21 cellular contexts compared by ENCODE assay signal in the genomic region with DNA sequence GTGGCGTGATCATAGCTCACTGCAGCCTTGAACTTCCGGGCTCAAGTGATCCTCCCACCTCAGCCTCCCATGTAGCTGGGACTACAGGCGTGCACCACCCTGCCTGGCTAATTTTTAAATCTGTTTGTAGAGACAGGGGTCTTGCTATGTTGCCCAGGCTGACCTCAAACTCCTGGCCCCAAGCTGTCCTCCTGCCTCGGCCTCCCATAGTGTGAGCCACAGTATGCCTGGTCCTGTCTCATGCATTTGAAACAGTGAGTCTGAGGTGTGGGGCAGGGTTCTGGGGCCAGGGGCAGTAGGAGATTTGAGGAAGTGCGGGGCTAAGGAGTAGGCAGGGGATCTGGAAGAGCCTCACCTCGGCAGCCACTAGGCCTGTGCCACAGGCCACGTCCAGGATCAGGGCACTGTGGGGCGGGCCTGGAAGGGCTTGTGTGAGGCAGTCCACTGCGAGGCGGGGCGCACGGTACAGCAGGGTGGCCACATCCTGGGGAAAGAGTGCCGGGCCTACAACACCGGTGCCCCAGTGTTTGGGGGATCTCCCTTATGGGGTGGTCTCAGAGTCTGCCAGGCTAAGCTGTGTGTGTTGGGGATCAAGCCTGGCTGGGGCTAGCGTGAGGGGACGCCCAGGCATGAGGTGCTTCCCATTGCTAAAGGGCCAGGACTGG. TPM values are rescaled to one million over a fixed set of nuclear protein-coding genes. Genes with fewer than 3 reads are reported as not detected.
DNase-seq lines count a peak whose midpoint lies in the region; ATAC-seq, FAIRE-seq and TF ChIP-seq lines count a peak whose summit lies in the region.
"Had no signal": no experiment of that assay in that cellular context is flagged by ENCODE, and none has a peak within 500 bp of the region (broad histone marks: within the 10 kb centered on the region; RNA-seq: fewer than 3 reads in every experiment).

No MANE protein-coding gene starts in this region.

- H3K9me3 Mint-ChIP-seq in CD8-positive, alpha-beta memory T cell, result no peaks in the 10 kb centered on the region
- H3K9me3 Mint-ChIP-seq in neural crest cell, result no peaks in the 10 kb centered on the region

- H2AFZ ChIP-seq in K562 (ENCODE audit: low read depth, low read length), result no peak overlapping the region

- peaks cover 3 to 9% of the 10 kb centered on the region in 2 donors for H3K27me3 Mint-ChIP-seq in CD8-positive, alpha-beta memory T cell
- no peaks in the 10 kb centered on the region for H3K27me3 Mint-ChIP-seq in neural crest cell (ENCODE audit: low read depth)

- H3K79me2 ChIP-seq in K562 (ENCODE audit: control insufficient read depth, insufficient read depth, low read length), result no peaks in the 10 kb centered on the region

- peaks cover 6% of the 10 kb centered on the region for H3K4me1 ChIP-seq in CD8-positive, alpha-beta memory T cell (ENCODE audit: insufficient read depth, low read length)
- H3K4me1 ChIP-seq in K562 (replicated peaks in 1 of 2; ENCODE audit: control insufficient read depth in 2 of 2, insufficient read depth in 2 of 2, low read length in 2 of 2), result peaks cover 0 to 32% of the 10 kb centered on the region in 2 experiments; a peak in 4 of 5 replicates

- peaks cover 8 to 24% (median 8%) of the 10 kb centered on the region in 3 donors for H3K4me1 Mint-ChIP-seq in CD8-positive, alpha-beta memory T cell
- H3K4me1 Mint-ChIP-seq in neural crest cell, result peaks cover 5% of the 10 kb centered on the region

- H3K36me3 Mint-ChIP-seq in CD8-positive, alpha-beta memory T cell, result no peaks in the 10 kb centered on the region
- no peaks in the 10 kb centered on the region for H3K36me3 Mint-ChIP-seq in neural crest cell (ENCODE audit: low read depth)

- H3K9me3 ChIP-seq in CD8-positive, alpha-beta memory T cell (ENCODE audit: low read length), result no peaks in the 10 kb centered on the region
- no peaks in the 10 kb centered on the region for H3K9me3 ChIP-seq in K562 (replicated peaks; ENCODE audit: control insufficient read depth, insufficient read depth, low read depth, low read length)
- H3K9me3 ChIP-seq: BLaER1, testis had no signal

- H3K27ac Mint-ChIP-seq in CD8-positive, alpha-beta memory T cell, result peak overlapping the region in 1 of 8 donors; percentile 54
- H3K27ac Mint-ChIP-seq in neural crest cell (ENCODE audit: unreplicated experiment), result no peak overlapping the region
- H3K27ac Mint-ChIP-seq: activated CD8-positive, alpha-beta T cell treated with anti-CD3 and anti-CD28 coated beads, Interleukin-2, amount 10 ng/mL, durations not matched to agents 7 days and 5 days had no signal

- CTCF ChIA-PET in CD8-positive, alpha-beta memory T cell (lab: Charles Lee), result interaction anchor here (1.4 to 2.6 kb wide), 2 partner anchors 10 to 15 kb away, joined by 3 to 10 read pairs; no protein-coding TSS in a partner anchor
- CTCF ChIA-PET in K562 (lab: Yijun Ruan, JAX; ENCODE audit: low intra/inter-chr PET ratio), result no interaction called here

- no peaks in the 10 kb centered on the region for H4K20me1 ChIP-seq in K562 (replicated peaks; ENCODE audit: control insufficient read depth, insufficient read depth, low read length)
- H4K20me1 ChIP-seq: BLaER1 had no signal

- no peak for TF ChIP-seq RAD21 in K562 (CRISPR knock-in tag; conservative IDR thresholded peaks at IDR 0.05 in 1 of 2, IDR thresholded peaks at IDR 0.05 in 1 of 2)

- no peak for TF ChIP-seq CTCF in HFF-Myc (IDR thresholded peaks at IDR 0.05; ENCODE audit: low read depth, low read length, missing control alignments)
- no peak for TF ChIP-seq CTCF in K562 (IDR thresholded peaks at IDR 0.05 in 2 of 3, conservative IDR thresholded peaks at IDR 0.05 in 1 of 3; ENCODE audit: insufficient read depth in 2 of 3, low read depth in 1 of 3, low read length in 3 of 3)
- no peak for TF ChIP-seq CTCF in neural crest cell (conservative IDR thresholded peaks at IDR 0.05)

- H3K9me1 ChIP-seq in K562 (ENCODE audit: control insufficient read depth, insufficient read depth, low read length), result no peaks in the 10 kb centered on the region

- WGBS in K562 (ENCODE audit: insufficient coverage, low coverage, missing lambda C conversion rate), result 86% methylated on average over 15 of the region's 16 CpGs

- H3K4me3 ChIP-seq in CD8-positive, alpha-beta memory T cell (ENCODE audit: low read length), result no peak overlapping the region
- peak overlapping the region; percentile 71 for H3K4me3 ChIP-seq in HFF-Myc (replicated peaks; ENCODE audit: low read depth, low read length)
- no peak overlapping the region for H3K4me3 ChIP-seq in K562
- H3K4me3 ChIP-seq: BLaER1 had no signal

- no peaks in the 10 kb centered on the region for H3K36me3 ChIP-seq in CD8-positive, alpha-beta memory T cell (ENCODE audit: insufficient read depth, low read length)
- H3K36me3 ChIP-seq in K562 (ENCODE audit: control insufficient read depth, insufficient read depth, low read length), result no peaks in the 10 kb centered on the region
- H3K36me3 ChIP-seq: BLaER1 had no signal

- H3K9ac ChIP-seq in K562 (ENCODE audit: insufficient read depth in 1 of 2, low read depth in 2 of 2, low read length in 2 of 2), result peak overlapping the region in 1 of 2 experiments; percentile 37; a peak in 2 of 4 replicates
- H3K9ac ChIP-seq: BLaER1 had no signal

- intact Hi-C loops in K562 (cut with micrococcal nuclease), result no loop called here

- in situ Hi-C loops in K562 (cut with MboI), result no loop called here

- peak overlapping the region in 5 of 7 donors; percentile 10 to 45 (median 26) for H3K4me3 Mint-ChIP-seq in CD8-positive, alpha-beta memory T cell
- peak overlapping the region; percentile 23 for H3K4me3 Mint-ChIP-seq in neural crest cell

- POLR2A ChIA-PET in CD8-positive, alpha-beta memory T cell (lab: Charles Lee), result no interaction called here
- POLR2A ChIA-PET in K562 (lab: Yijun Ruan, JAX), result interaction anchor here (0.6 to 1.0 kb wide), 2 partner anchors 12 to 14 kb away, joined by 4 read pairs; no protein-coding TSS in a partner anchor

- TF ChIP-seq EP300 in K562 (IDR thresholded peaks at IDR 0.05; ENCODE audit: low read length), result no peak

- FAIRE-seq in K562 (lab: Jason Lieb, UNC) (no peak), RCC 7860 (lab: Jason Lieb, UNC) (no peak)
- FAIRE-seq: colon had no signal

- ATAC-seq in K562, result no peak
- ATAC-seq: activated CD8-positive, alpha-beta T cell treated with anti-CD3 and anti-CD28 coated beads, Interleukin-2, amount 10 ng/mL, durations not matched to agents 7 days and 5 days had no signal

- no peaks in the 10 kb centered on the region for H3K27me3 ChIP-seq in CD8-positive, alpha-beta memory T cell (ENCODE audit: insufficient read depth, low read length, poor library complexity, severe bottlenecking)
- H3K27me3 ChIP-seq in K562 (ENCODE audit: control insufficient read depth in 2 of 2, insufficient read depth in 2 of 2, low read length in 2 of 2), result no peaks in the 10 kb centered on the region
- H3K27me3 ChIP-seq: BLaER1, testis had no signal

- no peak overlapping the region for H3K27ac ChIP-seq in CD8-positive, alpha-beta memory T cell (ENCODE audit: low read depth, low read length)
- H3K27ac ChIP-seq in K562 (ENCODE audit: extremely low read depth, low read depth, low read length), result no peak overlapping the region
- H3K27ac ChIP-seq: BLaER1, HL-60, SK-N-MC, testis had no signal

- no peak overlapping the region for H3K4me2 ChIP-seq in K562 (ENCODE audit: insufficient read depth, low read length)

- no TSS peak for BruUV-seq in K562 (replicated peaks; lab: Mats Ljungman, UMichigan)

- TF ChIP-seq POLR2A in K562 (conservative IDR thresholded peaks at IDR 0.05), result no peak

- DNase-seq in CD8-positive, alpha-beta memory T cell, result no peak
- DNase-seq in HFF-Myc (ENCODE audit: extremely low read depth, low read depth), result no peak
- no peak for DNase-seq in K562 (ENCODE audit: extremely low read depth in 1 of 4, low spot score in 3 of 4)
- no peak for DNase-seq in neural crest cell (ENCODE audit: low read depth, low spot score)
- no peak for DNase-seq in T-helper 2 cell
- no peak for DNase-seq in RCC 7860 (ENCODE audit: low spot score)
- DNase-seq in SW 1271 (lab: John Stamatoyannopoulos, UW), result no peak
- DNase-seq: activated CD8-positive, alpha-beta T cell treated with anti-CD3 and anti-CD28 coated beads, Interleukin-2, amount 10 ng/mL, durations not matched to agents 7 days and 5 days; aorta; DMS 273 treated with DMSO at 0.1 percent for 48 hours; KBM-7; NCI-H1092 treated with DMSO at 0.1 percent for 48 hours; NCI-H526 treated with DMSO at 0.1 percent for 48 hours; posterior cingulate gyrus; stimulated activated CD4-positive, alpha-beta T cell treated with anti-CD3 and anti-CD28 coated beads, Interleukin-4, amount 100 ng/mL, for 1 hour; testis had no signal

RNA-seq across cellular contexts. Expression of gene METTL27, which starts 1.5 kb away (rescaled TPM):
- total RNA-seq in CD8-positive, alpha-beta memory T cell, result not detected
- not detected for polyA plus RNA-seq in CD8-positive, alpha-beta memory T cell
- total RNA-seq in K562 (2011; cell fraction: chromatin; rRNA removed; ENCODE audit: low replicate concordance), result 1.9 and 4.9 TPM in 2 replicates
- total RNA-seq in K562 (2011; cell fraction: nucleolus; rRNA removed), result 3.6 and 4.8 TPM in 2 replicates
- 2.0 and 5.0 TPM in 2 replicates for total RNA-seq in K562 (2011; cell fraction: nucleoplasm; rRNA removed)
- total RNA-seq in K562 (2014; rRNA removed) (0.32 and 0.94 TPM in 2 replicates), K562 (2014; rRNA removed; fragmentation: Illumina TruSeq; extraction: Trizol) (not detected in 2 replicates), K562 (2015; rRNA removed; fragmentation: Illumina TruSeq; extraction: Trizol) (not detected in 2 replicates), K562 (2021) (0.42 and 0.73 TPM in 2 replicates), neural crest cell (1.7 and 2.3 TPM in 2 replicates)
- polyA plus RNA-seq in K562 (2011; rRNA removed) (0.33 and 0.49 TPM in 2 replicates), K562 (2014; fragmentation: Illumina TruSeq; extraction: Trizol) (0.69 TPM in 1 of 2 replicates, not detected in the other), K562 (2014; fragmentation: Nextera tagmentation; extraction: Ambion mirVana) (under 1 TPM in 1 of 2 experiments, not detected in 1; 0.08 TPM), K562 (2014; rRNA removed) (0.35 and 0.82 TPM in 2 replicates)
- 0.59 and 1.3 TPM in 2 replicates for polyA plus RNA-seq in K562 (2011; cell fraction: cytosol; rRNA removed)
- polyA plus RNA-seq in K562 (2011; cell fraction: nucleus; rRNA removed), result 1.4 and 3.9 TPM in 2 replicates
- 0.25 and 0.58 TPM in 2 replicates for polyA plus RNA-seq in K562 (2012)
- 0.53 and 1.1 TPM in 2 replicates for polyA minus RNA-seq in K562 (2011; rRNA and poly(A)+ RNA removed)
- not detected in 2 replicates for polyA minus RNA-seq in K562 (2011; cell fraction: cytosol; rRNA and poly(A)+ RNA removed)
- 1.6 and 1.9 TPM in 2 replicates for polyA minus RNA-seq in K562 (2011; cell fraction: nucleus; rRNA and poly(A)+ RNA removed)
- total RNA-seq: activated CD8-positive, alpha-beta T cell treated with anti-CD3 and anti-CD28 coated beads, Interleukin-2, amount 10 ng/mL, durations not matched to agents 7 days and 5 days had no signal

RNA-seq across cellular contexts. Expression of gene CLDN4, which starts 10.1 kb away (rescaled TPM):
- total RNA-seq in CD8-positive, alpha-beta memory T cell, result under 1 TPM in 1 of 2 experiments, not detected in 1; 0.15 TPM
- polyA plus RNA-seq in CD8-positive, alpha-beta memory T cell, result not detected
- 1.8 and 2.6 TPM in 2 replicates for total RNA-seq in K562 (2011; cell fraction: chromatin; rRNA removed; ENCODE audit: low replicate concordance)
- total RNA-seq in K562 (2011; cell fraction: nucleolus; rRNA removed), result 0.66 and 1.0 TPM in 2 replicates
- total RNA-seq in K562 (2011; cell fraction: nucleoplasm; rRNA removed), result 2.3 and 2.8 TPM in 2 replicates
- total RNA-seq in K562 (2014; rRNA removed) (0.05 and 0.08 TPM in 2 replicates), K562 (2014; rRNA removed; fragmentation: Illumina TruSeq; extraction: Trizol) (0.06 TPM in 1 of 2 replicates, not detected in the other), K562 (2015; rRNA removed; fragmentation: Illumina TruSeq; extraction: Trizol) (0.04 and 0.07 TPM in 2 replicates), K562 (2021) (0.60 and 0.63 TPM in 2 replicates), neural crest cell (0.34 and 0.47 TPM in 2 replicates)
- polyA plus RNA-seq in K562 (2011; rRNA removed) (0.06 and 0.37 TPM in 2 replicates), K562 (2014; fragmentation: Illumina TruSeq; extraction: Trizol) (0.10 and 0.21 TPM in 2 replicates), K562 (2014; fragmentation: Nextera tagmentation; extraction: Ambion mirVana) (not detected), K562 (2014; rRNA removed) (0.05 and 0.13 TPM in 2 replicates)
- 0.18 TPM in 2 replicates for polyA plus RNA-seq in K562 (2011; cell fraction: cytosol; rRNA removed)
- 0.16 and 0.48 TPM in 2 replicates for polyA plus RNA-seq in K562 (2011; cell fraction: nucleus; rRNA removed)
- polyA plus RNA-seq in K562 (2012), result 0.13 and 0.25 TPM in 2 replicates
- polyA minus RNA-seq in K562 (2011; rRNA and poly(A)+ RNA removed), result 0.07 and 0.66 TPM in 2 replicates
- 0.67 TPM in 1 of 2 replicates, not detected in the other for polyA minus RNA-seq in K562 (2011; cell fraction: cytosol; rRNA and poly(A)+ RNA removed)
- 0.27 TPM in 1 of 2 replicates, not detected in the other for polyA minus RNA-seq in K562 (2011; cell fraction: nucleus; rRNA and poly(A)+ RNA removed)

RNA-seq across cellular contexts. Expression of gene TMEM270, which starts 20.1 kb away (rescaled TPM):
- total RNA-seq in CD8-positive, alpha-beta memory T cell, result not detected
- polyA plus RNA-seq in CD8-positive, alpha-beta memory T cell, result not detected
- total RNA-seq in K562 (2011; cell fraction: chromatin; rRNA removed; ENCODE audit: low replicate concordance), result not detected in 2 replicates
- total RNA-seq in K562 (2011; cell fraction: nucleolus; rRNA removed), result not detected in 2 replicates
- not detected in 2 replicates for total RNA-seq in K562 (2011; cell fraction: nucleoplasm; rRNA removed)
- total RNA-seq in K562 (2014; rRNA removed) (not detected in 2 replicates), K562 (2014; rRNA removed; fragmentation: Illumina TruSeq; extraction: Trizol) (not detected in 2 replicates), K562 (2015; rRNA removed; fragmentation: Illumina TruSeq; extraction: Trizol) (not detected in 2 replicates), K562 (2021) (not detected in 2 replicates), neural crest cell (not detected in 2 replicates)
- polyA plus RNA-seq in K562 (2011; rRNA removed) (not detected in 2 replicates), K562 (2014; fragmentation: Illumina TruSeq; extraction: Trizol) (not detected in 2 replicates), K562 (2014; fragmentation: Nextera tagmentation; extraction: Ambion mirVana) (not detected), K562 (2014; rRNA removed) (not detected in 2 replicates)
- not detected in 2 replicates for polyA plus RNA-seq in K562 (2011; cell fraction: cytosol; rRNA removed)
- not detected in 2 replicates for polyA plus RNA-seq in K562 (2011; cell fraction: nucleus; rRNA removed)
- not detected in 2 replicates for polyA plus RNA-seq in K562 (2012)
- not detected in 2 replicates for polyA minus RNA-seq in K562 (2011; rRNA and poly(A)+ RNA removed)
- not detected in 2 replicates for polyA minus RNA-seq in K562 (2011; cell fraction: cytosol; rRNA and poly(A)+ RNA removed)
- not detected in 2 replicates for polyA minus RNA-seq in K562 (2011; cell fraction: nucleus; rRNA and poly(A)+ RNA removed)
- total RNA-seq: activated CD8-positive, alpha-beta T cell treated with anti-CD3 and anti-CD28 coated beads, Interleukin-2, amount 10 ng/mL, durations not matched to agents 7 days and 5 days; aorta; OCI-LY7 had no signal
- polyA plus RNA-seq: aorta had no signal
